ENCODE assay signal across 13 cellular contexts in the genomic region with DNA sequence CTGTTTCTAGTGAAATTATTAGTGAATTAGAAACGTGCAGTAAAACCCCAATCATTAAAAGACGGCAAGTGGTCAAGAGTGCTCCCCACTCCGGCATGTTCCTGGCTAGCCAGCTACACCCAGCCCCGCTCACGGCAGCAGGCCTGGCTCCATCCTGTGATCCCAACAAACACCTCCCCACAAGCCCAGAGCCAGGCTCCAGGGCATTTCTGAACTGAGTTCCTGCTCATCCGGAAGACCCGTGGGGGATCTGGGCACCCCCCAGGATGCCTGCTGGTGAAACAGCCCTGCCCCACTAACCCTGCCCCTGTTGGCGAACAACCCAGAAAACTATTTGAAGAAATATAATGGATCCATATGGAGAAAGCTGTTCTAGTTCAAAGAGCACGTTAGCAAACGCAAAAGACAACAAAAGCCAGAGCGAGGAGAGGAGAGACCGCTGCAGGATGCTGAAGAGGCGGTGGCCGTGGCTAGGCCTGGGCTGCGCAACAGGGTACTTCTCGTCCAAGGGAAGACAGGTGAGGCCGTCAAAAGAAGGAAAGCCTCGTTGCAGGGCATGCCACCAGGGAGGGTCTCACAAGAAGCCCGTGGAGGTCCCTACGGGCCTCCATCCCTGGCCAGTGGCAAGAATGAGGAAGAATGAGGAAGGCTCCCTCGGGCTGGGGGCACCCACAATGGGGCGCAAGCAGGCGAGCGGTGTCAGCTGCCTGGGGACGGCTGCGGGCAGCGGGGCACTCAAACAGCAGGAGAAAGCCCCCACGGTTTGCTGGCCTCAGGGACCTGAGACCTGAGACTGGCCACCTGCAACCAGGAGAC. TPM values are rescaled to one million over a fixed set of nuclear protein-coding genes. Genes with fewer than 3 reads are reported as not detected.
DNase-seq lines count a peak whose midpoint lies in the region; ATAC-seq, FAIRE-seq and TF ChIP-seq lines count a peak whose summit lies in the region.
"Had no signal": no experiment of that assay in that cellular context is flagged by ENCODE, and none has a peak within 500 bp of the region (broad histone marks: within the 10 kb centered on the region; RNA-seq: fewer than 3 reads in every experiment).

No MANE protein-coding gene starts in this region.

- TF ChIP-seq EP300 in A549 (IDR thresholded peaks at IDR 0.05): no peak

- peak overlapping the region; percentile 58 for H3K4me2 ChIP-seq in A549

- DNase-seq in A549 (ENCODE audit: low read depth in 1 of 2, low spot score in 1 of 2) (no peak), GM12891 (ENCODE audit: insufficient read length, low spot score) (no peak), nephron progenitor cell (no peak), NCI-H1105 (lab: John Stamatoyannopoulos, UW) (no peak), DMS53 treated with DMSO at 0.1 percent for 48 hours (lab: John Stamatoyannopoulos, UW; ENCODE audit: unreplicated experiment) (no peak), iPS-NIHi7 (ENCODE audit: extremely low spot score) (no peak)
- DNase-seq: C1 segment of cervical spinal cord, NCI-H1436, NCI-H524 treated with DMSO at 0.1 percent for 48 hours, SIG-M5 had no signal

- H3K4me1 ChIP-seq in A549: peaks cover 56% of the 10 kb centered on the region

- TF ChIP-seq CTCF in A549 (IDR thresholded peaks at IDR 0.05) (no peak), brain (conservative IDR thresholded peaks at IDR 0.05) (no peak), nephron progenitor cell (IDR thresholded peaks at IDR 0.05) (no peak)

- H3K9me3 Mint-ChIP-seq in brain: no peaks in the 10 kb centered on the region
- no peaks in the 10 kb centered on the region for H3K9me3 Mint-ChIP-seq in nephron progenitor cell

- H3K9me3 ChIP-seq in A549: no peaks in the 10 kb centered on the region

- FAIRE-seq in A549 (lab: Jason Lieb, UNC): no peak
- no peak for FAIRE-seq in GM12891 (lab: Jason Lieb, UNC)
- FAIRE-seq: islet of Langerhans had no signal

- no peak overlapping the region for H3K4me3 ChIP-seq in A549

- TF ChIP-seq POLR2A in A549 (IDR thresholded peaks at IDR 0.05; ENCODE audit: low read length) (no peak), GM12891 (IDR thresholded peaks at IDR 0.05; ENCODE audit: low read depth, low read length) (no peak; the same call in 1 of the 2 replicates)

- 90% methylated on average over 28 of the region's 28 CpGs for WGBS in A549 (ENCODE audit: missing lambda C conversion rate)

- no peak for TF ChIP-seq RAD21 in A549 (conservative IDR thresholded peaks at IDR 0.05 in 1 of 2, IDR thresholded peaks at IDR 0.05 in 1 of 2)

- H3K27me3 Mint-ChIP-seq in brain (peaks cover 4% of the 10 kb centered on the region), nephron progenitor cell (ENCODE audit: low read depth, poor library complexity) (no peaks in the 10 kb centered on the region)

- peaks cover 88% of the 10 kb centered on the region for H3K36me3 Mint-ChIP-seq in brain
- H3K36me3 Mint-ChIP-seq in nephron progenitor cell (ENCODE audit: low read depth): peaks cover 75% of the 10 kb centered on the region

- POLR2A ChIA-PET in A549 (lab: Yijun Ruan, JAX): no interaction called here

- H3K4me1 Mint-ChIP-seq in brain (peaks cover 14% of the 10 kb centered on the region), nephron progenitor cell (peaks cover 21% of the 10 kb centered on the region)

- no peak for ATAC-seq in A549
- no peak for ATAC-seq in HG02623 (IDR thresholded peaks at IDR 0.05; ENCODE audit: unreplicated experiment)

- CTCF ChIA-PET in A549 (lab: Yijun Ruan, JAX): interaction anchor here (2.8 to 17.6 kb wide), 2 partner anchors 12 to 79 kb away, joined by 25 to 289 read pairs; a partner anchor contains a TSS

- H3K4me3 Mint-ChIP-seq in brain: no peak overlapping the region
- no peak overlapping the region for H3K4me3 Mint-ChIP-seq in nephron progenitor cell

- H3K27ac Mint-ChIP-seq in brain: peak overlapping the region in 3 of 5 experiments; percentile 0 to 39 (median 0)
- peak overlapping the region; percentile 85 for H3K27ac Mint-ChIP-seq in nephron progenitor cell

- H3K27ac ChIP-seq in A549: peak overlapping the region; percentile 72 to 85; a peak in 4 of 6 replicates

TF ChIP-seq in A549, 52 proteins besides CTCF, POLR2A, EP300 and RAD21:
- TF ChIP-seq ZNF302 (CRISPR knock-in tag; IDR thresholded peaks at IDR 0.05) (no peak), CHD4 (IDR thresholded peaks at IDR 0.05; ENCODE audit: borderline replicate concordance) (no peak), JUNB (IDR thresholded peaks at IDR 0.05) (no peak), CBX8 (IDR thresholded peaks at IDR 0.05) (no peak), EHMT2 (IDR thresholded peaks at IDR 0.05; ENCODE audit: low read depth) (no peak)

TF ChIP-seq in GM12891, 5 proteins besides CTCF, POLR2A, EP300 and RAD21:
- no peak for TF ChIP-seq PAX5 (IDR thresholded peaks at IDR 0.05; ENCODE audit: insufficient read depth, low read length, severe bottlenecking)
- no peak for TF ChIP-seq POU2F2 (IDR thresholded peaks at IDR 0.05; ENCODE audit: low read depth, low read length)
- TF ChIP-seq POLR2AphosphoS5 (IDR thresholded peaks at IDR 0.05; ENCODE audit: low read depth, low read length): peak; percentile 22; the same call in 1 of the 2 replicates
- TF ChIP-seq TAF1 (IDR thresholded peaks at IDR 0.05; ENCODE audit: low read depth, low read length): no peak

RNA-seq across cellular contexts. Expression of a gene that starts 19.2 kb away (rescaled TPM):
- polyA plus RNA-seq in A549 (2011; rRNA removed): 28.6 and 40.0 TPM in 2 replicates
- polyA plus RNA-seq in A549 (2012; cell fraction: cytosol; rRNA removed): 53.6 and 113 TPM in 2 replicates
- 108 and 156 TPM in 2 replicates for polyA plus RNA-seq in A549 (2012; cell fraction: nucleus; rRNA removed)
- 77.9 to 97.7 TPM (median 90.9 TPM) in 3 replicates for polyA plus RNA-seq in A549 (2017; fragmentation: RNase III; extraction: RNeasy Plus Mini Kit Qiagen cat#74134 plus additional on column Dnase treatment)
- polyA minus RNA-seq in A549 (2011; rRNA and poly(A)+ RNA removed): 31.5 TPM in 2 replicates
- 92.3 TPM for polyA plus RNA-seq in GM12891 (2012; ENCODE audit: low read depth, missing spikeins)
- polyA plus RNA-seq in brain (ENCODE audit: insufficient read depth, low read depth, low replicate concordance): 8.7 TPM

RNA-seq across cellular contexts. Expression of a gene that starts 25.4 kb away (rescaled TPM):
- polyA plus RNA-seq in A549 (2011; rRNA removed): 130 and 139 TPM in 2 replicates
- polyA plus RNA-seq in A549 (2012; cell fraction: cytosol; rRNA removed): 182 and 192 TPM in 2 replicates
- polyA plus RNA-seq in A549 (2012; cell fraction: nucleus; rRNA removed): 734 and 786 TPM in 2 replicates
- polyA plus RNA-seq in A549 (2017; fragmentation: RNase III; extraction: RNeasy Plus Mini Kit Qiagen cat#74134 plus additional on column Dnase treatment): 151 to 173 TPM (median 163 TPM) in 3 replicates
- 105 and 128 TPM in 2 replicates for polyA minus RNA-seq in A549 (2011; rRNA and poly(A)+ RNA removed)
- 60.6 TPM for polyA plus RNA-seq in GM12891 (2012; ENCODE audit: low read depth, missing spikeins)
- polyA plus RNA-seq in brain (ENCODE audit: insufficient read depth, low read depth, low replicate concordance): 62.3 TPM

RNA-seq across cellular contexts. Expression of a gene that starts 35.4 kb away (rescaled TPM):
- polyA plus RNA-seq in A549 (2011; rRNA removed): 16.6 and 18.5 TPM in 2 replicates
- 24.3 and 29.0 TPM in 2 replicates for polyA plus RNA-seq in A549 (2012; cell fraction: cytosol; rRNA removed)
- 200 and 241 TPM in 2 replicates for polyA plus RNA-seq in A549 (2012; cell fraction: nucleus; rRNA removed)
- 18.2 to 22.1 TPM (median 18.9 TPM) in 3 replicates for polyA plus RNA-seq in A549 (2017; fragmentation: RNase III; extraction: RNeasy Plus Mini Kit Qiagen cat#74134 plus additional on column Dnase treatment)
- 22.3 and 26.3 TPM in 2 replicates for polyA minus RNA-seq in A549 (2011; rRNA and poly(A)+ RNA removed)
- 62.4 TPM for polyA plus RNA-seq in GM12891 (2012; ENCODE audit: low read depth, missing spikeins)
- polyA plus RNA-seq in brain (ENCODE audit: insufficient read depth, low read depth, low replicate concordance): 15.6 TPM
